ENCODE assay signal across 15 cellular contexts in the genomic region with DNA sequence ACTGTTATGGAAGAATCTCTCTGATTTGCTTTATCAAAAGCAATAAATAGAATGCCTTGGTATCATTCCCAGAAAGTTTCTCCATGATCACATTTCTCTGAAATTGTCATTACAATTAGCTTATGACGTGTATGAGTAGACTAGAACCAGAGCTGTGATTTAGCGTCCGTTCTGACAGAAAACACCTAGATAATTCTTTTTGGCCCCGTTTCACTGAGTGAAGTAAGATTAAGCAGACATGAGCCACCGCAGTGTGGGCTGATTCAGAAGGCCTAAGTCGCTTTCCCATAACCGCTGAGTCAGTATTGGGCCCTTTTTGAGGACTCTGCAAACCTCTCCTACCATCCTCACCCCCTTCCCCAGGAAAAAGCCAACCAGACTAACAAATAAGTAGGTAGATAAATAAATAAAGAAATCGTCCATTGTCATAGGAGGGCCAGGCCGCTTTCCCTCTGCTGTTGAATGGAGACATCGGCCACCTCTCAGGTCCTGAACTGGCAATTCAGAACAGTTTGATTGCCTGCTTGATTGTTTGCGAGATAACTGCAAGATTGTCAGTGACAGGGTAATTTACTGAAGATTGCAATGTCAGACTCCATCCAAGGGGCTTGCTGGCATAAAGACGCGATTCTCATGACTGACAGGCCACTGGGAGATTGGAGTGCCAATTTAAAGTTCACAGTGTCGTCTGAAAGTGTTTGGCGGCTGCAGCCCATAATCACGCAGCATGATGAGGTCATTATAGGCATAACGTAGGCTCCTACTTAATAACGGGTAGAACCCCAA.
"Had no signal": no experiment of that assay in that cellular context is flagged by ENCODE, and none has a peak within 500 bp of the region (broad histone marks: within the 10 kb centered on the region; RNA-seq: fewer than 3 reads in every experiment).

No MANE protein-coding gene starts in this region.

- H3K27ac ChIP-seq: ovary, tibial nerve, uterus had no signal

- H3K9me3 ChIP-seq: ovary, tibial nerve, uterus had no signal

- DNase-seq: activated CD4-positive, alpha-beta T cell treated with anti-CD3 and anti-CD28 coated beads, Interleukin-2, amount 10 ng/mL, durations not matched to agents 7 days and 5 days; activated CD4-positive, CD25-positive, alpha-beta regulatory T cell; activated CD8-positive, alpha-beta memory T cell treated with anti-CD3 and anti-CD28 coated beads, Interleukin-2, amount 50 U/mL, for 48 hours; activated naive CD4-positive, alpha-beta T cell; aorta; nephron progenitor cell; ovary; stimulated activated CD4-positive, alpha-beta T cell treated with anti-CD3 and anti-CD28 coated beads, Interleukin-4, amount 100 ng/mL, for 4 hours; stimulated activated CD8-positive, alpha-beta memory T cell treated with anti-CD3 and anti-CD28 coated beads, Interleukin-4, amount 100 ng/mL, for 48 hours; stimulated activated naive CD4-positive, alpha-beta T cell treated with Interleukin-2 at 50 U/mL for 16 hours; substantia nigra; SW 1271; uterus had no signal

- H3K9me3 Mint-ChIP-seq: activated CD4-positive, alpha-beta T cell treated with anti-CD3 and anti-CD28 coated beads, Interleukin-2, amount 10 ng/mL, durations not matched to agents 7 days and 5 days; activated T-helper 1 cell treated with anti-CD3 and anti-CD28 coated beads, Interleukin-12 subunit alpha, Interleukin-12 subunit beta, Interleukin-2, Interleukin-4 antibody, amounts not matched to agents 30 ng/mL and 10 ng/mL and 1 ng/mL, durations not matched to agents 14 hours and 24 hours and 36 hours had no signal

- H3K27me3 Mint-ChIP-seq: activated CD4-positive, alpha-beta T cell treated with anti-CD3 and anti-CD28 coated beads, Interleukin-2, amount 10 ng/mL, durations not matched to agents 7 days and 5 days had no signal

- H3K4me1 Mint-ChIP-seq: activated CD4-positive, alpha-beta T cell treated with anti-CD3 and anti-CD28 coated beads, Interleukin-2, amount 10 ng/mL, durations not matched to agents 7 days and 5 days had no signal

- H3K4me1 ChIP-seq: tibial nerve, uterus had no signal

- H3K4me3 ChIP-seq: ovary, tibial nerve, uterus had no signal

- H3K36me3 ChIP-seq: ovary, tibial nerve, uterus had no signal

- H3K27me3 ChIP-seq: ovary, tibial nerve, uterus had no signal

- H3K4me3 Mint-ChIP-seq: activated CD4-positive, alpha-beta T cell treated with anti-CD3 and anti-CD28 coated beads, Interleukin-2, amount 10 ng/mL, durations not matched to agents 7 days and 5 days; activated T-helper 1 cell treated with anti-CD3 and anti-CD28 coated beads, Interleukin-12 subunit alpha, Interleukin-12 subunit beta, Interleukin-2, Interleukin-4 antibody, amounts not matched to agents 30 ng/mL and 10 ng/mL and 1 ng/mL, durations not matched to agents 14 hours and 24 hours and 36 hours; nephron progenitor cell had no signal

- H3K27ac Mint-ChIP-seq: activated CD4-positive, alpha-beta T cell treated with anti-CD3 and anti-CD28 coated beads, Interleukin-2, amount 10 ng/mL, durations not matched to agents 7 days and 5 days; activated T-helper 1 cell treated with anti-CD3 and anti-CD28 coated beads, Interleukin-12 subunit alpha, Interleukin-12 subunit beta, Interleukin-2, Interleukin-4 antibody, amounts not matched to agents 30 ng/mL and 10 ng/mL and 1 ng/mL, durations not matched to agents 14 hours and 24 hours and 36 hours; nephron progenitor cell had no signal
